Comparison of ENCODE assay signal across 26 cellular contexts in genomic region chr4:3340038-3340702, GRCh38. TPM values are rescaled to one million over a fixed set of nuclear protein-coding genes. Genes with fewer than 3 reads are reported as not detected.
A peak's percentile ranks its signal among the peaks of the same experiment; 100 is the strongest.
DNase-seq lines count a peak whose midpoint lies in the region; ATAC-seq and TF ChIP-seq lines count a peak whose summit lies in the region.
"Had no signal": no experiment of that assay in that cellular context is flagged by ENCODE, and none has a peak within 500 bp of the region (broad histone marks: within the 10 kb centered on the region; RNA-seq: fewer than 3 reads in every experiment).

No MANE protein-coding gene starts in this region.

- H3K36me3 ChIP-seq in mesendoderm (ENCODE audit: control insufficient read depth, insufficient read depth, low read length) (no peaks in the 10 kb centered on the region), mesenchymal stem cell (ENCODE audit: control insufficient read depth in 1 of 2, insufficient read depth in 2 of 2, low read depth in 1 of 2, low read length in 2 of 2) (peaks cover 10 to 13% of the 10 kb centered on the region in 2 experiments)
- no peaks in the 10 kb centered on the region for H3K36me3 ChIP-seq in naive thymus-derived CD4-positive, alpha-beta T cell (ENCODE audit: control insufficient read depth in 2 of 3, insufficient read depth in 3 of 3, low read length in 3 of 3)
- H3K36me3 ChIP-seq: ovary had no signal

- no peak overlapping the region for H2AK5ac ChIP-seq in mesendoderm (ENCODE audit: low read length)
- H2AK5ac ChIP-seq in mesenchymal stem cell (ENCODE audit: low read length, severe bottlenecking) = no peak overlapping the region

- no peak for TF ChIP-seq CTCF in WTC11 (IDR thresholded peaks at IDR 0.05)

- H3K9me3 ChIP-seq in naive thymus-derived CD4-positive, alpha-beta T cell (ENCODE audit: control insufficient read depth in 2 of 3, low read length in 3 of 3) = no peaks in the 10 kb centered on the region
- no peaks in the 10 kb centered on the region for H3K9me3 ChIP-seq in mesenchymal stem cell (ENCODE audit: control insufficient read depth, low read length)
- H3K9me3 ChIP-seq: ovary, SK-N-SH, suprapubic skin had no signal

- H2BK12ac ChIP-seq in mesenchymal stem cell (ENCODE audit: low read length in 2 of 2) = peak overlapping the region in 1 of 2 experiments; percentile 6

- H3K4me2 ChIP-seq in mesendoderm (ENCODE audit: low read length) = no peak overlapping the region
- no peak overlapping the region for H3K4me2 ChIP-seq in mesenchymal stem cell (ENCODE audit: low read length, poor library complexity, severe bottlenecking)
- H3K4me2 ChIP-seq: SK-N-SH had no signal

- POLR2A ChIA-PET in WTC11 (lab: Charles Lee) = no interaction called here
- POLR2A ChIA-PET in naive thymus-derived CD4-positive, alpha-beta T cell (lab: Charles Lee) = no interaction called here

- H2BK15ac ChIP-seq in mesendoderm (replicated peaks; ENCODE audit: low read depth) (no peak overlapping the region), mesenchymal stem cell (ENCODE audit: low read depth, poor library complexity, severe bottlenecking) (no peak overlapping the region)

- H2BK5ac ChIP-seq in mesendoderm (ENCODE audit: low read length) (no peak overlapping the region), mesenchymal stem cell (ENCODE audit: low read depth, low read length, poor library complexity, severe bottlenecking) (no peak overlapping the region)

- no peak overlapping the region for H4K91ac ChIP-seq in mesenchymal stem cell (ENCODE audit: low read length)

- DNase-seq in T-helper 2 cell treated with Interferon-gamma antibody and Interleukin-4, amounts not matched to agents 5 μg/mL and 100 μg/mL, for 36 hours (ENCODE audit: low spot score) = peak; percentile 2
- DNase-seq in T-helper 2 cell (no peak), WTC11 (ENCODE audit: low spot score) (no peak), mesendoderm (no peak), mesenchymal stem cell (no peak), GF-D8 (lab: John Stamatoyannopoulos, UW) (no peak)
- DNase-seq in naive thymus-derived CD4-positive, alpha-beta T cell = no peak
- DNase-seq: activated CD4-positive, alpha-beta T cell treated with anti-CD3 and anti-CD28 coated beads for 36 hours; activated CD8-positive, alpha-beta T cell treated with anti-CD3 and anti-CD28 coated beads, Interleukin-2, amount 10 ng/mL, durations not matched to agents 7 days and 5 days; activated gamma-delta T cell; activated naive CD8-positive, alpha-beta T cell treated with anti-CD3 and anti-CD28 coated beads for 36 hours; activated T-cell treated with anti-CD3 and anti-CD28 coated beads, Interleukin-2, amount 50 U/mL, for 24 hours; CD4-positive, alpha-beta T cell; DND-41; effector CD8-positive, alpha-beta T cell; GOT3; natural killer cell; NCI-H1048; ovary; SK-N-SH; stimulated activated naive B cell treated with anti-CD40 and anti-IgM and Interleukin-4, amounts not matched to agents 10 μg/mL and 1 μg/mL and 100 μg/mL, for 72 hours; T-helper 17 cell had no signal

- H2BK120ac ChIP-seq in mesendoderm (ENCODE audit: low read depth, low read length) (no peak overlapping the region), mesenchymal stem cell (ENCODE audit: low read depth, low read length) (no peak overlapping the region)

- H3K27ac ChIP-seq in mesendoderm (ENCODE audit: low read depth, low read length) (no peak overlapping the region), temporal lobe (ENCODE audit: low read depth, low read length) (peak overlapping the region; percentile 45), mesenchymal stem cell (ENCODE audit: low read length, poor library complexity, severe bottlenecking) (no peak overlapping the region)
- no peak overlapping the region for H3K27ac ChIP-seq in naive thymus-derived CD4-positive, alpha-beta T cell (ENCODE audit: low read depth, low read length)
- H3K27ac ChIP-seq: epithelial cell of prostate, ovary, skin epidermis, suprapubic skin had no signal

- H3K4me1 ChIP-seq in mesendoderm (ENCODE audit: control insufficient read depth, low read depth, low read length) = no peaks in the 10 kb centered on the region
- peaks cover 4 to 7% of the 10 kb centered on the region in 2 donors for H3K4me1 ChIP-seq in naive thymus-derived CD4-positive, alpha-beta T cell (ENCODE audit: control insufficient read depth in 2 of 2, insufficient read depth in 2 of 2, low read length in 2 of 2)
- H3K4me1 ChIP-seq in mesenchymal stem cell (ENCODE audit: control insufficient read depth, insufficient read depth, low read depth, low read length) = peaks cover 8% of the 10 kb centered on the region
- H3K4me1 ChIP-seq: suprapubic skin had no signal

- H3K4me3 Mint-ChIP-seq in T-helper 2 cell treated with Interferon-gamma antibody and Interleukin-4, amounts not matched to agents 5 μg/mL and 100 μg/mL, for 36 hours = no peak overlapping the region
- no peak overlapping the region for H3K4me3 Mint-ChIP-seq in WTC11
- H3K4me3 Mint-ChIP-seq in naive thymus-derived CD4-positive, alpha-beta T cell = no peak overlapping the region
- H3K4me3 Mint-ChIP-seq: activated CD4-positive, alpha-beta T cell treated with anti-CD3 and anti-CD28 coated beads for 36 hours; activated CD8-positive, alpha-beta T cell treated with anti-CD3 and anti-CD28 coated beads, Interleukin-2, amount 10 ng/mL, durations not matched to agents 7 days and 5 days; activated naive CD8-positive, alpha-beta T cell treated with anti-CD3 and anti-CD28 coated beads for 36 hours; activated T-cell treated with anti-CD3 and anti-CD28 coated beads, Interleukin-2, amount 50 U/mL, for 24 hours; CD4-positive, alpha-beta T cell; natural killer cell; stimulated activated naive B cell treated with anti-CD40 and anti-IgM and Interleukin-4, amounts not matched to agents 10 μg/mL and 1 μg/mL and 100 μg/mL, for 72 hours; T-helper 17 cell had no signal

- H4K8ac ChIP-seq in mesendoderm (ENCODE audit: low read depth, low read length) (no peak overlapping the region), mesenchymal stem cell (ENCODE audit: low read length) (no peak overlapping the region)

- no peaks in the 10 kb centered on the region for H3K79me2 ChIP-seq in mesendoderm (ENCODE audit: control insufficient read depth, insufficient read depth, low read length)

- H3K56ac ChIP-seq in mesendoderm (ENCODE audit: low read length) = no peak overlapping the region

- H4K5ac ChIP-seq in mesendoderm (ENCODE audit: low read length) = no peak overlapping the region

- H3K27ac Mint-ChIP-seq in T-helper 2 cell treated with Interferon-gamma antibody and Interleukin-4, amounts not matched to agents 5 μg/mL and 100 μg/mL, for 36 hours = no peak overlapping the region
- H3K27ac Mint-ChIP-seq in WTC11 = peak overlapping the region; percentile 55; the same call in 1 of the 2 replicates
- peak overlapping the region in 2 of 9 donors; percentile 14 to 36 for H3K27ac Mint-ChIP-seq in naive thymus-derived CD4-positive, alpha-beta T cell
- H3K27ac Mint-ChIP-seq: activated CD8-positive, alpha-beta T cell treated with anti-CD3 and anti-CD28 coated beads, Interleukin-2, amount 10 ng/mL, durations not matched to agents 7 days and 5 days; activated naive CD8-positive, alpha-beta T cell treated with anti-CD3 and anti-CD28 coated beads for 36 hours; activated T-cell treated with anti-CD3 and anti-CD28 coated beads, Interleukin-2, amount 50 U/mL, for 24 hours; CD4-positive, alpha-beta T cell; stimulated activated naive B cell treated with anti-CD40 and anti-IgM and Interleukin-4, amounts not matched to agents 10 μg/mL and 1 μg/mL and 100 μg/mL, for 72 hours; T-helper 17 cell had no signal

- intact Hi-C loops in naive thymus-derived CD4-positive, alpha-beta T cell (cut with micrococcal nuclease) = no loop called here

- H3K36me3 Mint-ChIP-seq in T-helper 2 cell treated with Interferon-gamma antibody and Interleukin-4, amounts not matched to agents 5 μg/mL and 100 μg/mL, for 36 hours (ENCODE audit: low read depth) = no peaks in the 10 kb centered on the region
- H3K36me3 Mint-ChIP-seq in WTC11 = no peaks in the 10 kb centered on the region; the same call in 1 of the 2 replicates
- H3K36me3 Mint-ChIP-seq in naive thymus-derived CD4-positive, alpha-beta T cell = peaks cover 0 to 12% (median 3%) of the 10 kb centered on the region in 5 donors
- H3K36me3 Mint-ChIP-seq: activated naive CD8-positive, alpha-beta T cell treated with anti-CD3 and anti-CD28 coated beads for 36 hours; natural killer cell; stimulated activated naive B cell treated with anti-CD40 and anti-IgM and Interleukin-4, amounts not matched to agents 10 μg/mL and 1 μg/mL and 100 μg/mL, for 72 hours had no signal

- no peaks in the 10 kb centered on the region for H3K9me3 Mint-ChIP-seq in T-helper 2 cell treated with Interferon-gamma antibody and Interleukin-4, amounts not matched to agents 5 μg/mL and 100 μg/mL, for 36 hours
- peaks cover 7% of the 10 kb centered on the region for H3K9me3 Mint-ChIP-seq in WTC11
- no peaks in the 10 kb centered on the region for H3K9me3 Mint-ChIP-seq in naive thymus-derived CD4-positive, alpha-beta T cell
- H3K9me3 Mint-ChIP-seq: activated naive CD8-positive, alpha-beta T cell treated with anti-CD3 and anti-CD28 coated beads for 36 hours; activated T-cell treated with anti-CD3 and anti-CD28 coated beads, Interleukin-2, amount 50 U/mL, for 24 hours; CD4-positive, alpha-beta T cell; natural killer cell; stimulated activated naive B cell treated with anti-CD40 and anti-IgM and Interleukin-4, amounts not matched to agents 10 μg/mL and 1 μg/mL and 100 μg/mL, for 72 hours had no signal

- H3K14ac ChIP-seq in mesenchymal stem cell (ENCODE audit: low read length in 2 of 2) = no peak overlapping the region

- H3K4me1 Mint-ChIP-seq in T-helper 2 cell treated with Interferon-gamma antibody and Interleukin-4, amounts not matched to agents 5 μg/mL and 100 μg/mL, for 36 hours (ENCODE audit: low read depth) = peaks cover 5% of the 10 kb centered on the region
- H3K4me1 Mint-ChIP-seq in WTC11 = peaks cover 15% of the 10 kb centered on the region
- peaks cover 0 to 38% (median 23%) of the 10 kb centered on the region in 7 donors for H3K4me1 Mint-ChIP-seq in naive thymus-derived CD4-positive, alpha-beta T cell

- no peaks in the 10 kb centered on the region for H3K27me3 Mint-ChIP-seq in T-helper 2 cell treated with Interferon-gamma antibody and Interleukin-4, amounts not matched to agents 5 μg/mL and 100 μg/mL, for 36 hours (ENCODE audit: low read depth)
- no peaks in the 10 kb centered on the region for H3K27me3 Mint-ChIP-seq in WTC11 (ENCODE audit: low read depth)
- no peaks in the 10 kb centered on the region for H3K27me3 Mint-ChIP-seq in naive thymus-derived CD4-positive, alpha-beta T cell
- H3K27me3 Mint-ChIP-seq: activated CD4-positive, alpha-beta T cell treated with anti-CD3 and anti-CD28 coated beads for 36 hours; activated T-cell treated with anti-CD3 and anti-CD28 coated beads, Interleukin-2, amount 50 U/mL, for 24 hours; CD4-positive, alpha-beta T cell had no signal

- CTCF ChIA-PET in WTC11 (lab: Charles Lee) = interaction anchor here (1.0 to 1.2 kb wide), 3 partner anchors 17 to 140 kb away, joined by 4 to 14 read pairs (median 5); no protein-coding TSS in a partner anchor
- CTCF ChIA-PET in naive thymus-derived CD4-positive, alpha-beta T cell (lab: Charles Lee) = no interaction called here

- H3K79me1 ChIP-seq in mesendoderm (ENCODE audit: low read length) (peaks cover 5% of the 10 kb centered on the region), mesenchymal stem cell (replicated peaks; ENCODE audit: low read length, poor library complexity, severe bottlenecking) (peaks cover 45% of the 10 kb centered on the region)

- ATAC-seq in WTC11 = no peak
- no peak for ATAC-seq in naive thymus-derived CD4-positive, alpha-beta T cell
- ATAC-seq: activated CD4-positive, alpha-beta T cell treated with anti-CD3 and anti-CD28 coated beads for 36 hours; activated CD8-positive, alpha-beta T cell treated with anti-CD3 and anti-CD28 coated beads, Interleukin-2, amount 10 ng/mL, durations not matched to agents 7 days and 5 days; natural killer cell; stimulated activated naive B cell treated with anti-CD40 and anti-IgM and Interleukin-4, amounts not matched to agents 10 μg/mL and 1 μg/mL and 100 μg/mL, for 72 hours; T-helper 17 cell had no signal

- H3K23ac ChIP-seq in mesendoderm (ENCODE audit: low read length) = peak overlapping the region; percentile 45
- H3K23ac ChIP-seq in mesenchymal stem cell (ENCODE audit: low read length in 2 of 2) = no peak overlapping the region

- H3K9ac ChIP-seq in mesendoderm (ENCODE audit: low read length) (no peak overlapping the region), mesenchymal stem cell (ENCODE audit: low read length) (no peak overlapping the region)
- H3K9ac ChIP-seq: SK-N-SH had no signal

- H3K4ac ChIP-seq in mesendoderm (ENCODE audit: low read depth, low read length) (no peak overlapping the region), mesenchymal stem cell (ENCODE audit: low read depth in 1 of 2, low read length in 2 of 2) (no peak overlapping the region)

- H3K18ac ChIP-seq in mesendoderm (ENCODE audit: low read length) (no peak overlapping the region), mesenchymal stem cell (ENCODE audit: low read depth in 1 of 2, low read length in 2 of 2) (no peak overlapping the region)

- H3K4me3 ChIP-seq in mesendoderm (ENCODE audit: low read length) (no peak overlapping the region), mesenchymal stem cell (ENCODE audit: insufficient read depth in 1 of 2, low read depth in 1 of 2, low read length in 2 of 2) (no peak overlapping the region)
- H3K4me3 ChIP-seq in naive thymus-derived CD4-positive, alpha-beta T cell (ENCODE audit: low read length) = no peak overlapping the region
- H3K4me3 ChIP-seq: ovary, skin epidermis, suprapubic skin had no signal

- no peak overlapping the region for H2AFZ ChIP-seq in mesenchymal stem cell (ENCODE audit: low read depth, low read length)

- no CpG with 5 or more reads among the region's 28 CpGs for WGBS in mesendoderm (ENCODE audit: extremely low coverage, insufficient coverage, low lambda C conversion rate)
- 94% methylated on average over 28 of the region's 28 CpGs for WGBS in mesenchymal stem cell

- H3K27me3 ChIP-seq in mesendoderm (ENCODE audit: insufficient read depth, low read length, poor library complexity) (no peaks in the 10 kb centered on the region), mesenchymal stem cell (ENCODE audit: control insufficient read depth in 1 of 2, insufficient read depth in 1 of 2, low read length in 2 of 2) (no peaks in the 10 kb centered on the region)
- no peaks in the 10 kb centered on the region for H3K27me3 ChIP-seq in naive thymus-derived CD4-positive, alpha-beta T cell (ENCODE audit: control insufficient read depth in 2 of 2, insufficient read depth in 2 of 2, low read length in 2 of 2)
- H3K27me3 ChIP-seq: ovary, suprapubic skin had no signal

RNA-seq across cellular contexts. Expression of gene RGS12, which starts 47.3 kb away (rescaled TPM):
- total RNA-seq in WTC11 (2021) (21.0 to 24.7 TPM (median 24.2 TPM) in 3 replicates), temporal lobe (110 TPM)
- polyA plus RNA-seq in mesendoderm (2013, experiment 1 of 2) = 7.8 TPM
- 8.4 TPM for polyA plus RNA-seq in mesendoderm (2013, experiment 2 of 2)
- total RNA-seq in naive thymus-derived CD4-positive, alpha-beta T cell = 10 to 100 TPM in 1 of 5 experiments, 1 to 10 TPM in 4; 2.5 to 13.3 (median 7.5) TPM
- 10 to 100 TPM in 1 of 2 donors, 1 to 10 TPM in 1; 6.6 to 16.0 TPM for polyA plus RNA-seq in naive thymus-derived CD4-positive, alpha-beta T cell
- polyA plus RNA-seq in mesenchymal stem cell (2013, experiment 1 of 2) = 11.5 TPM
- polyA plus RNA-seq in mesenchymal stem cell (2013, experiment 2 of 2) = 11.0 TPM
